Comparison of ENCODE assay signal across 1 cellular context in genomic region chr15:75085708-75086107, GRCh38.
DNase-seq lines count a peak whose midpoint lies in the region; ATAC-seq, FAIRE-seq and TF ChIP-seq lines count a peak whose summit lies in the region.
"Not testable (repeated sequence)": the region's sequence is repeated elsewhere in the genome, so short reads cannot be mapped to it uniquely, and the experiment has no call there.

No MANE protein-coding gene starts in this region.

- TF ChIP-seq CTCF in K562 (IDR thresholded peaks at IDR 0.05 in 2 of 3, conservative IDR thresholded peaks at IDR 0.05 in 1 of 3; ENCODE audit: insufficient read depth in 2 of 3, low read depth in 1 of 3, low read length in 3 of 3): not testable (repeated sequence)

- not testable (repeated sequence) for H3K27ac ChIP-seq in K562 (ENCODE audit: extremely low read depth, low read depth, low read length)

- not testable (repeated sequence) for DNase-seq in K562 (ENCODE audit: extremely low read depth in 1 of 4, low spot score in 3 of 4)

- POLR2A ChIA-PET in K562 (lab: Yijun Ruan, JAX): not testable (repeated sequence)

- not testable (repeated sequence) for H3K9me3 ChIP-seq in K562 (replicated peaks; ENCODE audit: control insufficient read depth, insufficient read depth, low read depth, low read length)

- H3K4me3 ChIP-seq in K562: not testable (repeated sequence)

- not testable (repeated sequence) for H3K9ac ChIP-seq in K562 (ENCODE audit: insufficient read depth in 1 of 2, low read depth in 2 of 2, low read length in 2 of 2)

- not testable (repeated sequence) for BruUV-seq in K562 (replicated peaks; lab: Mats Ljungman, UMichigan)

- not testable (repeated sequence) for H4K20me1 ChIP-seq in K562 (replicated peaks; ENCODE audit: control insufficient read depth, insufficient read depth, low read length)

- 12% methylated on average over 2 of the region's 3 CpGs for WGBS in K562 (ENCODE audit: insufficient coverage, low coverage, missing lambda C conversion rate)

- not testable (repeated sequence) for H3K79me2 ChIP-seq in K562 (ENCODE audit: control insufficient read depth, insufficient read depth, low read length)

- TF ChIP-seq POLR2A in K562 (conservative IDR thresholded peaks at IDR 0.05): not testable (repeated sequence)

- H3K4me2 ChIP-seq in K562 (ENCODE audit: insufficient read depth, low read length): not testable (repeated sequence)

- CTCF ChIA-PET in K562 (lab: Yijun Ruan, JAX; ENCODE audit: low intra/inter-chr PET ratio): not testable (repeated sequence)

- H3K4me1 ChIP-seq in K562 (replicated peaks in 1 of 2; ENCODE audit: control insufficient read depth in 2 of 2, insufficient read depth in 2 of 2, low read length in 2 of 2): not testable (repeated sequence)

- H2AFZ ChIP-seq in K562 (ENCODE audit: low read depth, low read length): not testable (repeated sequence)

- intact Hi-C loops in K562 (cut with micrococcal nuclease): not testable (repeated sequence)

- in situ Hi-C loops in K562 (cut with MboI): not testable (repeated sequence)

- ATAC-seq in K562: not testable (repeated sequence)

- not testable (repeated sequence) for H3K9me1 ChIP-seq in K562 (ENCODE audit: control insufficient read depth, insufficient read depth, low read length)

- not testable (repeated sequence) for TF ChIP-seq RAD21 in K562 (CRISPR knock-in tag; conservative IDR thresholded peaks at IDR 0.05 in 1 of 2, IDR thresholded peaks at IDR 0.05 in 1 of 2)

- H3K27me3 ChIP-seq in K562 (ENCODE audit: control insufficient read depth in 2 of 2, insufficient read depth in 2 of 2, low read length in 2 of 2): not testable (repeated sequence)

- not testable (repeated sequence) for TF ChIP-seq EP300 in K562 (IDR thresholded peaks at IDR 0.05; ENCODE audit: low read length)

- not testable (repeated sequence) for H3K36me3 ChIP-seq in K562 (ENCODE audit: control insufficient read depth, insufficient read depth, low read length)

- not testable (repeated sequence) for FAIRE-seq in K562 (lab: Jason Lieb, UNC)

TF ChIP-seq in K562, 482 proteins besides CTCF, POLR2A, EP300 and RAD21:
- TF ChIP-seq ZNF354B (CRISPR knock-in tag; IDR thresholded peaks at IDR 0.05) (peak; percentile 95), ZNF507 (tag; conservative IDR thresholded peaks at IDR 0.05) (peak; percentile 99)
TF ChIP-seq in K562: peak in this region for 2; not testable (repeated sequence) for 480.
